ENCODE assay signal across 8 cellular contexts in the genomic region with DNA sequence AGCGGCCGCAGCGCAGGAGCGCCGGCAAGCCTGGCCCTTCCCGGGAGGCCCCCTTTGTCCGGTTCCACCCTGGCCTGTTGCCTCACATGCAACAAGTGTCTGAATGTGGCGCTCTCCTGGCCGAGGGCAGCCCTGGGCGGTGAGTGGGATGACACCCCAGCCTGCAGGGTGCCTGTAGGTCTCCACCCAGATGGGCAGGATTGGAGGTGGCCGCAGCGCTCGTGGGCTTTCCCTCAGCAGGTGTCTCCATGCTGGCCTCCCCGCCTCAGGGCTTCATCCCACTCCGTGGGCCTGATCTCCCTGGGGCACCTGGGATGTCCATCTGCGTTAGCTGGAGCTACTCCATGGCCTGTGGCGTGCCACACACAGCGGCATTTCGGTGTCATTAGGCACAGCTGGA. TPM values are rescaled to one million over a fixed set of nuclear protein-coding genes. Genes with fewer than 3 reads are reported as not detected.
DNase-seq lines count a peak whose midpoint lies in the region; ATAC-seq and TF ChIP-seq lines count a peak whose summit lies in the region.
"Had no signal": no experiment of that assay in that cellular context is flagged by ENCODE, and none has a peak within 500 bp of the region (broad histone marks: within the 10 kb centered on the region; RNA-seq: fewer than 3 reads in every experiment).

No MANE protein-coding gene starts in this region.

- H3K27me3 ChIP-seq in cardiac muscle cell (no peaks in the 10 kb centered on the region), iPS-15b (ENCODE audit: control insufficient read depth, insufficient read depth, low read length) (no peaks in the 10 kb centered on the region), aorta (ENCODE audit: control insufficient read depth in 1 of 2, insufficient read depth in 2 of 2, low read length in 1 of 2) (no peaks in the 10 kb centered on the region)

- H3K9me3 ChIP-seq in cardiac muscle cell (ENCODE audit: low read depth) (no peaks in the 10 kb centered on the region), iPS-15b (ENCODE audit: control insufficient read depth, insufficient read depth, low read length) (no peaks in the 10 kb centered on the region), aorta (ENCODE audit: control insufficient read depth, low read length) (no peaks in the 10 kb centered on the region)

- H3K4me3 ChIP-seq in cardiac muscle cell (peak overlapping the region; percentile 83), iPS-15b (ENCODE audit: low read depth, low read length) (peak overlapping the region; percentile 87), aorta (ENCODE audit: low read length in 2 of 2) (peak overlapping the region in 1 of 2 donors; percentile 83)

- peak overlapping the region; percentile 54 for H3K9ac ChIP-seq in iPS-15b (ENCODE audit: low read depth, low read length)

- no peak overlapping the region for H3K27ac ChIP-seq in cardiac muscle cell
- H3K27ac ChIP-seq in aorta (ENCODE audit: low read depth in 1 of 2, low read length in 2 of 2), result no peak overlapping the region

- intact Hi-C loops in Right ventricle myocardium inferior (cut with DNase I), result no loop called here
- intact Hi-C loops in aorta (cut with DNase I), result no loop called here

- 80 to 82% methylated on average over 19 of the region's 19 CpGs for WGBS in aorta, 2 donors

- TF ChIP-seq CTCF in cardiac muscle cell (IDR thresholded peaks at IDR 0.05; ENCODE audit: low read depth, low read length), result no peak

- H3K36me3 ChIP-seq in cardiac muscle cell (peaks cover 6% of the 10 kb centered on the region), iPS-15b (ENCODE audit: control insufficient read depth, insufficient read depth, low read length) (peaks cover 9% of the 10 kb centered on the region), aorta (ENCODE audit: control insufficient read depth in 1 of 2, insufficient read depth in 2 of 2, low read length in 1 of 2) (no peaks in the 10 kb centered on the region)

- peaks cover 7% of the 10 kb centered on the region for H3K4me1 ChIP-seq in cardiac muscle cell (ENCODE audit: low read depth)
- no peaks in the 10 kb centered on the region for H3K4me1 ChIP-seq in iPS-15b (ENCODE audit: control insufficient read depth, insufficient read depth, low read length)
- H3K4me1 ChIP-seq in aorta (ENCODE audit: control insufficient read depth in 1 of 2, insufficient read depth in 2 of 2, low read length in 2 of 2), result no peaks in the 10 kb centered on the region

- no peak for ATAC-seq in Right ventricle myocardium inferior
- no peak for ATAC-seq in aorta (ENCODE audit: low FRiP score)
- no peak for ATAC-seq in GM21447 (IDR thresholded peaks at IDR 0.05; ENCODE audit: unreplicated experiment)
- no peak for ATAC-seq in HG02840 (IDR thresholded peaks at IDR 0.05; ENCODE audit: low FRiP score, unreplicated experiment)

- DNase-seq in cardiac muscle cell (ENCODE audit: low read depth in 1 of 2, low spot score in 1 of 2) (no peak), Right ventricle myocardium inferior (ENCODE audit: missing footprints) (no peak), aorta (peak; percentile 56 to 71)
- DNase-seq: GDM1, NCI-H187 treated with DMSO at 0.1 percent for 48 hours had no signal

RNA-seq across cellular contexts. Expression of a gene that starts 1.5 kb away (rescaled TPM):
- total RNA-seq in cardiac muscle cell (191 and 248 TPM in 2 replicates), Right ventricle myocardium inferior (103 TPM), aorta (10 to 100 TPM; 45.0 to 77.7 TPM)
- polyA plus RNA-seq in cardiac muscle cell (160 and 168 TPM in 2 replicates), aorta (100 to 1,000 TPM in 1 of 2 donors, 10 to 100 TPM in 1; 20.4 to 220 TPM)

RNA-seq across cellular contexts. Expression of a gene that starts 15.1 kb away (rescaled TPM):
- 23.6 and 30.0 TPM in 2 replicates for total RNA-seq in cardiac muscle cell
- polyA plus RNA-seq in cardiac muscle cell, result 11.3 and 14.1 TPM in 2 replicates
- 36.2 TPM for total RNA-seq in Right ventricle myocardium inferior
- total RNA-seq in aorta, result 10 to 100 TPM; 15.5 to 74.5 TPM
- 100 to 1,000 TPM in 1 of 2 donors, 10 to 100 TPM in 1; 41.2 to 120 TPM for polyA plus RNA-seq in aorta

RNA-seq across cellular contexts. Expression of a gene that starts 16.9 kb away (rescaled TPM):
- total RNA-seq in cardiac muscle cell (30.9 and 46.5 TPM in 2 replicates), Right ventricle myocardium inferior (3.0 TPM), aorta (1 to 10 TPM; 1.2 to 3.0 TPM)
- polyA plus RNA-seq in cardiac muscle cell (34.1 and 62.3 TPM in 2 replicates), aorta (under 1 TPM; 0.38 to 0.50 TPM)

RNA-seq across cellular contexts. Expression of a gene that starts 42.0 kb away (rescaled TPM):
- 16.8 and 22.2 TPM in 2 replicates for total RNA-seq in cardiac muscle cell
- polyA plus RNA-seq in cardiac muscle cell, result 16.6 and 17.9 TPM in 2 replicates
- total RNA-seq in Right ventricle myocardium inferior, result 24.0 TPM
- 10 to 100 TPM; 25.2 to 27.0 TPM for total RNA-seq in aorta
- polyA plus RNA-seq in aorta, result 10 to 100 TPM; 42.3 to 44.7 TPM

RNA-seq across cellular contexts. Expression of a gene that starts 42.2 kb away (rescaled TPM):
- total RNA-seq in cardiac muscle cell (97.3 and 131 TPM in 2 replicates), Right ventricle myocardium inferior (116 TPM), aorta (10 to 100 TPM; 67.7 to 71.5 TPM)
- polyA plus RNA-seq in cardiac muscle cell (172 and 202 TPM in 2 replicates), aorta (10 to 100 TPM; 65.0 to 92.8 TPM)

Comparison
In these comparisons a context has a peak if more than half of its experiments do, and no peak if none do; other contexts are left out.
1. DNase-seq: peak in aorta (2 of 2); none in cardiac muscle cell (0 of 2) and Right ventricle myocardium inferior (single experiment).